37 cellular contexts compared by ENCODE assay signal in the genomic region with DNA sequence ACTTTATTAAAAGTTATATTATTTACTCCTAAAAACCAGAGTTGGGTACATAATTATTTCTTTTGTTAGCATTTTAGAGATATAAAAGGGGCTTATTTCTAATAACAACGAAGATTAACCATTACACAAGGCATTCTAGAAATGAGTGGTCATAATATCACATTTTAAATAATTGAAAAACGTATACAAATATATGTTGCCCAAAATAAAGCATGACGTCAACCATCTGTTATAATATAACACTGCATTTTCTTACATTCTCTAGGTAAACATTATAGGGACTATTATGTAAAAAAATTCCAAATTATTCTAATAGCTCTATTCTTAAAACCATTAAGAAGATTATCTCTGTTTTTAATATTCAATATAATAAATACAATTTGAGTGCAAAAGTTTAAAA.
"Had no signal": no experiment of that assay in that cellular context is flagged by ENCODE, and none has a peak within 500 bp of the region (broad histone marks: within the 10 kb centered on the region; RNA-seq: fewer than 3 reads in every experiment).

No MANE protein-coding gene starts in this region.

- ATAC-seq: activated CD8-positive, alpha-beta memory T cell treated with anti-CD3 and anti-CD28 coated beads, Interleukin-2, amount 10 ng/mL, durations not matched to agents 7 days and 5 days; activated CD8-positive, alpha-beta T cell treated with anti-CD3 and anti-CD28 coated beads, Interleukin-2, amount 10 ng/mL, durations not matched to agents 7 days and 5 days; activated naive CD8-positive, alpha-beta T cell treated with anti-CD3 and anti-CD28 coated beads, Interleukin-2, amount 50 U/mL, for 24 hours had no signal

- H3K4me1 Mint-ChIP-seq: activated B cell treated with CpG ODN at 0.5 μM for 24 hours; activated CD4-positive, alpha-beta memory T cell treated with anti-CD3 and anti-CD28 coated beads, Interleukin-2, amount 10 ng/mL, durations not matched to agents 7 days and 5 days; activated CD8-positive, alpha-beta memory T cell treated with anti-CD3 and anti-CD28 coated beads, Interleukin-2, amount 10 ng/mL, durations not matched to agents 7 days and 5 days; activated naive CD4-positive, alpha-beta T cell treated with anti-CD3 and anti-CD28 coated beads, Interleukin-2, amount 50 U/mL, for 24 hours; activated naive CD8-positive, alpha-beta T cell treated with anti-CD3 and anti-CD28 coated beads, Interleukin-2, amount 50 U/mL, for 24 hours; central memory CD8-positive, alpha-beta T cell had no signal

- FAIRE-seq: bronchial epithelial cell, TTC549 had no signal

- DNase-seq: activated B cell treated with CpG ODN at 0.5 μM for 24 hours; activated CD4-positive, alpha-beta memory T cell treated with anti-CD3 and anti-CD28 coated beads, Interleukin-2, amount 10 ng/mL, durations not matched to agents 7 days and 5 days; activated CD4-positive, alpha-beta T cell treated with anti-CD3 and anti-CD28 coated beads for 4 hours; activated CD4-positive, alpha-beta T cell treated with anti-CD3 and anti-CD28 coated beads, Interleukin-2, amount 10 ng/mL, durations not matched to agents 7 days and 5 days; activated CD4-positive, alpha-beta T cell treated with anti-CD3 and anti-CD28 coated beads, Interleukin-2, amount 50 U/mL, for 48 hours; activated CD4-positive, CD25-positive, alpha-beta regulatory T cell treated with anti-CD3 and anti-CD28 coated beads, Interleukin-2, amount 50 U/mL, for 72 hours; activated CD8-positive, alpha-beta memory T cell treated with anti-CD3 and anti-CD28 coated beads for 24 hours; activated CD8-positive, alpha-beta memory T cell treated with anti-CD3 and anti-CD28 coated beads, Interleukin-2, amount 10 ng/mL, durations not matched to agents 7 days and 5 days; activated CD8-positive, alpha-beta memory T cell treated with anti-CD3 and anti-CD28 coated beads, Interleukin-2, amount 50 U/mL, for 48 hours; activated CD8-positive, alpha-beta T cell treated with anti-CD3 and anti-CD28 coated beads, Interleukin-2, amount 10 ng/mL, durations not matched to agents 7 days and 5 days; activated effector memory CD4-positive, alpha-beta T cell treated with Interleukin-2 at 50 U/mL for 16 hours; activated gamma-delta T cell; activated naive CD4-positive, alpha-beta T cell treated with anti-CD3 and anti-CD28 coated beads, Interleukin-2, amount 10 ng/mL, durations not matched to agents 7 days and 5 days; activated naive CD4-positive, alpha-beta T cell treated with Interleukin-2 at 50 U/mL for 16 hours; activated naive CD8-positive, alpha-beta T cell treated with anti-CD3 and anti-CD28 coated beads, Interleukin-2, amount 10 ng/mL, durations not matched to agents 7 days and 5 days; activated naive CD8-positive, alpha-beta T cell treated with anti-CD3 and anti-CD28 coated beads, Interleukin-2, amount 50 U/mL, for 24 hours; activated T-cell treated with anti-CD3 and anti-CD28 coated beads, Interleukin-2, amount 50 U/mL, for 24 hours; activated T-cell treated with anti-CD3 and anti-CD28 coated beads, Interleukin-2, amount 50 U/mL, for 48 hours; amygdala; anterior cingulate cortex; caudate nucleus; cerebellar nuclear complex; T-helper 1 cell; T-helper 2 cell; T-helper 9 cell had no signal

- H3K36me3 ChIP-seq: ascending aorta, cardiac muscle cell had no signal

- H3K4me3 Mint-ChIP-seq: activated B cell treated with CpG ODN at 0.5 μM for 24 hours; activated CD4-positive, alpha-beta memory T cell treated with anti-CD3 and anti-CD28 coated beads, Interleukin-2, amount 10 ng/mL, durations not matched to agents 7 days and 5 days; activated CD4-positive, alpha-beta T cell treated with anti-CD3 and anti-CD28 coated beads, Interleukin-2, amount 10 ng/mL, durations not matched to agents 7 days and 5 days; activated CD8-positive, alpha-beta memory T cell treated with anti-CD3 and anti-CD28 coated beads, Interleukin-2, amount 10 ng/mL, durations not matched to agents 7 days and 5 days; activated CD8-positive, alpha-beta T cell treated with anti-CD3 and anti-CD28 coated beads, Interleukin-2, amount 10 ng/mL, durations not matched to agents 7 days and 5 days; activated naive CD4-positive, alpha-beta T cell treated with anti-CD3 and anti-CD28 coated beads, Interleukin-2, amount 10 ng/mL, durations not matched to agents 7 days and 5 days; activated naive CD4-positive, alpha-beta T cell treated with anti-CD3 and anti-CD28 coated beads, Interleukin-2, amount 50 U/mL, for 24 hours; activated naive CD8-positive, alpha-beta T cell; activated naive CD8-positive, alpha-beta T cell treated with anti-CD3 and anti-CD28 coated beads, Interleukin-2, amount 10 ng/mL, durations not matched to agents 7 days and 5 days; activated naive CD8-positive, alpha-beta T cell treated with anti-CD3 and anti-CD28 coated beads, Interleukin-2, amount 50 U/mL, for 24 hours; activated T-cell treated with anti-CD3 and anti-CD28 coated beads, Interleukin-2, amount 50 U/mL, for 24 hours; brain; central memory CD8-positive, alpha-beta T cell; T-helper 1 cell treated with Interleukin-12 subunit alpha and Interleukin-12 subunit beta and Interleukin-4 antibody, amounts not matched to agents 30 μg/mL and 1 μg/mL, for 36 hours; T-helper 2 cell treated with Interferon-gamma antibody and Interleukin-4, amounts not matched to agents 5 μg/mL and 100 μg/mL, for 36 hours had no signal

- H3K27ac ChIP-seq: ascending aorta, cardiac muscle cell, VCaP had no signal

- H3K9me3 Mint-ChIP-seq: activated T-helper 2 cell treated with anti-CD3 and anti-CD28 coated beads, Interferon-gamma antibody, Interleukin-2, Interleukin-4, amounts not matched to agents 10 μg/mL and 5 μg/mL and 100 μg/mL, durations not matched to agents 14 hours and 24 hours and 36 hours had no signal

- H3K4me1 ChIP-seq: ascending aorta had no signal

- H3K4me3 ChIP-seq: ascending aorta, cardiac muscle cell had no signal

- H3K27me3 Mint-ChIP-seq: activated B cell treated with CpG ODN at 0.5 μM for 24 hours; activated CD4-positive, alpha-beta memory T cell treated with anti-CD3 and anti-CD28 coated beads, Interleukin-2, amount 10 ng/mL, durations not matched to agents 7 days and 5 days; activated CD4-positive, alpha-beta T cell treated with anti-CD3 and anti-CD28 coated beads, Interleukin-2, amount 10 ng/mL, durations not matched to agents 7 days and 5 days; activated CD8-positive, alpha-beta memory T cell treated with anti-CD3 and anti-CD28 coated beads, Interleukin-2, amount 10 ng/mL, durations not matched to agents 7 days and 5 days; activated naive CD4-positive, alpha-beta T cell treated with anti-CD3 and anti-CD28 coated beads, Interleukin-2, amount 10 ng/mL, durations not matched to agents 7 days and 5 days; activated naive CD4-positive, alpha-beta T cell treated with anti-CD3 and anti-CD28 coated beads, Interleukin-2, amount 50 U/mL, for 24 hours; activated naive CD8-positive, alpha-beta T cell; activated naive CD8-positive, alpha-beta T cell treated with anti-CD3 and anti-CD28 coated beads, Interleukin-2, amount 10 ng/mL, durations not matched to agents 7 days and 5 days; activated naive CD8-positive, alpha-beta T cell treated with anti-CD3 and anti-CD28 coated beads, Interleukin-2, amount 50 U/mL, for 24 hours; activated T-cell treated with anti-CD3 and anti-CD28 coated beads, Interleukin-2, amount 50 U/mL, for 24 hours; brain; central memory CD8-positive, alpha-beta T cell had no signal

- H3K27ac Mint-ChIP-seq: activated B cell treated with CpG ODN at 0.5 μM for 24 hours; activated CD4-positive, alpha-beta memory T cell treated with anti-CD3 and anti-CD28 coated beads, Interleukin-2, amount 10 ng/mL, durations not matched to agents 7 days and 5 days; activated CD4-positive, alpha-beta T cell treated with anti-CD3 and anti-CD28 coated beads, Interleukin-2, amount 10 ng/mL, durations not matched to agents 7 days and 5 days; activated CD8-positive, alpha-beta memory T cell treated with anti-CD3 and anti-CD28 coated beads, Interleukin-2, amount 10 ng/mL, durations not matched to agents 7 days and 5 days; activated CD8-positive, alpha-beta T cell treated with anti-CD3 and anti-CD28 coated beads, Interleukin-2, amount 10 ng/mL, durations not matched to agents 7 days and 5 days; activated naive CD4-positive, alpha-beta T cell treated with anti-CD3 and anti-CD28 coated beads, Interleukin-2, amount 10 ng/mL, durations not matched to agents 7 days and 5 days; activated naive CD4-positive, alpha-beta T cell treated with anti-CD3 and anti-CD28 coated beads, Interleukin-2, amount 50 U/mL, for 24 hours; activated naive CD8-positive, alpha-beta T cell; activated naive CD8-positive, alpha-beta T cell treated with anti-CD3 and anti-CD28 coated beads, Interleukin-2, amount 10 ng/mL, durations not matched to agents 7 days and 5 days; activated naive CD8-positive, alpha-beta T cell treated with anti-CD3 and anti-CD28 coated beads, Interleukin-2, amount 50 U/mL, for 24 hours; activated T-cell treated with anti-CD3 and anti-CD28 coated beads, Interleukin-2, amount 50 U/mL, for 24 hours; activated T-helper 2 cell treated with anti-CD3 and anti-CD28 coated beads, Interferon-gamma antibody, Interleukin-2, Interleukin-4, amounts not matched to agents 10 μg/mL and 5 μg/mL and 100 μg/mL, durations not matched to agents 14 hours and 24 hours and 36 hours; brain; T-helper 1 cell treated with Interleukin-12 subunit alpha and Interleukin-12 subunit beta and Interleukin-4 antibody, amounts not matched to agents 30 μg/mL and 1 μg/mL, for 36 hours; T-helper 2 cell treated with Interferon-gamma antibody and Interleukin-4, amounts not matched to agents 5 μg/mL and 100 μg/mL, for 36 hours had no signal

- H3K27me3 ChIP-seq: ascending aorta, cardiac muscle cell had no signal

- H3K36me3 Mint-ChIP-seq: activated CD8-positive, alpha-beta memory T cell treated with anti-CD3 and anti-CD28 coated beads, Interleukin-2, amount 10 ng/mL, durations not matched to agents 7 days and 5 days; activated naive CD4-positive, alpha-beta T cell treated with anti-CD3 and anti-CD28 coated beads, Interleukin-2, amount 10 ng/mL, durations not matched to agents 7 days and 5 days; activated naive CD4-positive, alpha-beta T cell treated with anti-CD3 and anti-CD28 coated beads, Interleukin-2, amount 50 U/mL, for 24 hours; activated naive CD8-positive, alpha-beta T cell; activated naive CD8-positive, alpha-beta T cell treated with anti-CD3 and anti-CD28 coated beads, Interleukin-2, amount 10 ng/mL, durations not matched to agents 7 days and 5 days had no signal
